1 cellular context compared by ENCODE assay signal in genomic region chr20:59032023-59032712, GRCh38.
A peak's percentile ranks its signal among the peaks of the same experiment; 100 is the strongest.
TF ChIP-seq lines count a peak whose summit lies in the region.

Gene ATP5F1E, minus strand, starts transcription at chr20:59032335. Its CDS starts 84 bp downstream, at chr20:59032251.

TF ChIP-seq in GM12878, 131 proteins besides CTCF, POLR2A, EP300 and RAD21 (continued from another document and continues in another):
- TF ChIP-seq STAT3 (IDR thresholded peaks at IDR 0.05; ENCODE audit: low read depth, low read length) = no peak
- TF ChIP-seq HCFC1 (IDR thresholded peaks at IDR 0.05; ENCODE audit: low read length) = peak; percentile 9; the same call in 1 of the 2 replicates
- no peak for TF ChIP-seq SRF (IDR thresholded peaks at IDR 0.05; ENCODE audit: low read depth in 2 of 2, low read length in 2 of 2)
- TF ChIP-seq CREM (IDR thresholded peaks at IDR 0.05; ENCODE audit: low read depth) = 0 out of 2 replicates have a peak, but pooled peaks have one; percentile 14
- TF ChIP-seq ZNF207 (IDR thresholded peaks at IDR 0.05; ENCODE audit: borderline replicate concordance) = no peak
- TF ChIP-seq CEBPB (IDR thresholded peaks at IDR 0.05; ENCODE audit: borderline replicate concordance in 1 of 2, low read depth in 2 of 2, low read length in 2 of 2) = no peak
- no peak for TF ChIP-seq NFIC (IDR thresholded peaks at IDR 0.05; ENCODE audit: low read depth, low read length)
- peak; percentile 88 for TF ChIP-seq CBFB (IDR thresholded peaks at IDR 0.05; ENCODE audit: low read depth)
- TF ChIP-seq BACH1 (IDR thresholded peaks at IDR 0.05; ENCODE audit: borderline replicate concordance) = peak; percentile 98; the same call in 1 of the 2 replicates
- TF ChIP-seq RFX5 (IDR thresholded peaks at IDR 0.05; ENCODE audit: low read depth, low read length) = peak; percentile 50; the same call in 1 of the 2 replicates
- TF ChIP-seq SMARCA5 (IDR thresholded peaks at IDR 0.05) = 0 out of 2 replicates have a peak, but pooled peaks have one; percentile 54
- TF ChIP-seq ZZZ3 (IDR thresholded peaks at IDR 0.05; ENCODE audit: control insufficient read depth, insufficient read length, low read depth) = no peak
- TF ChIP-seq TAF1 (IDR thresholded peaks at IDR 0.05; ENCODE audit: borderline replicate concordance, low read depth, low read length) = peak; percentile 58; the same call in 1 of the 2 replicates
- no peak for TF ChIP-seq TCF7 (IDR thresholded peaks at IDR 0.05; ENCODE audit: borderline replicate concordance)
- no peak for TF ChIP-seq RCOR1 (conservative IDR thresholded peaks at IDR 0.05; ENCODE audit: low read depth, low read length)
- no peak for TF ChIP-seq ELK1 (IDR thresholded peaks at IDR 0.05; ENCODE audit: low read depth, low read length)
- TF ChIP-seq SIX5 (IDR thresholded peaks at IDR 0.05; ENCODE audit: low read depth, low read length, severe bottlenecking) = peak; percentile 19
- no peak for TF ChIP-seq BCLAF1 (IDR thresholded peaks at IDR 0.05)
- no peak for TF ChIP-seq NFXL1 (IDR thresholded peaks at IDR 0.05; ENCODE audit: borderline replicate concordance)
- peak; percentile 86 for TF ChIP-seq LARP7 (IDR thresholded peaks at IDR 0.05)
- TF ChIP-seq IRF5 (IDR thresholded peaks at IDR 0.05; ENCODE audit: borderline replicate concordance) = no peak
- peak; percentile 36 for TF ChIP-seq MXI1 (IDR thresholded peaks at IDR 0.05; ENCODE audit: low read depth, low read length)
- TF ChIP-seq DPF2 (IDR thresholded peaks at IDR 0.05) = peak; percentile 96
- TF ChIP-seq PAX5 (IDR thresholded peaks at IDR 0.05; ENCODE audit: borderline replicate concordance, low read depth, low read length) = peak; percentile 20; the same call in 1 of the 2 replicates
- TF ChIP-seq ASH2L (IDR thresholded peaks at IDR 0.05; ENCODE audit: borderline replicate concordance, low read depth) = no peak; the same call in 1 of the 2 replicates
- peak; percentile 85; the same call in 1 of the 2 replicates for TF ChIP-seq CHD2 (IDR thresholded peaks at IDR 0.05; ENCODE audit: borderline replicate concordance, low read depth, low read length)
- no peak; the same call in 1 of the 2 replicates for TF ChIP-seq CREB1 (IDR thresholded peaks at IDR 0.05; ENCODE audit: low read depth)
- peak; percentile 89 for TF ChIP-seq SMAD5 (IDR thresholded peaks at IDR 0.05; ENCODE audit: low read depth)
- TF ChIP-seq MYC (IDR thresholded peaks at IDR 0.05; ENCODE audit: insufficient read depth, insufficient read length, insufficient replicate concordance, low read length, severe bottlenecking) = peak; percentile 54
- TF ChIP-seq IRF4 (IDR thresholded peaks at IDR 0.05; ENCODE audit: low read depth, low read length) = no peak
- no peak; the same call in 1 of the 2 replicates for TF ChIP-seq MTA3 (IDR thresholded peaks at IDR 0.05; ENCODE audit: borderline replicate concordance, low read length)
- no peak for TF ChIP-seq FOXK2 (IDR thresholded peaks at IDR 0.05)
- TF ChIP-seq TCF12 (IDR thresholded peaks at IDR 0.05; ENCODE audit: low read depth, low read length) = peak; percentile 57; the same call in 1 of the 2 replicates
- TF ChIP-seq EED (IDR thresholded peaks at IDR 0.05; ENCODE audit: low read depth) = peak; percentile 14
- TF ChIP-seq SKIL (IDR thresholded peaks at IDR 0.05; ENCODE audit: low read depth, poor library complexity, severe bottlenecking) = no peak
- TF ChIP-seq JUND (IDR thresholded peaks at IDR 0.05; ENCODE audit: low read depth, low read length) = no peak
- TF ChIP-seq NFYA (IDR thresholded peaks at IDR 0.05; ENCODE audit: borderline replicate concordance, low read depth, low read length) = no peak
- no peak for TF ChIP-seq TCF3 (IDR thresholded peaks at IDR 0.05; ENCODE audit: borderline replicate concordance, insufficient read depth, low read depth, low read length)
- TF ChIP-seq ATF3 (IDR thresholded peaks at IDR 0.05; ENCODE audit: borderline replicate concordance, extremely low read depth, low read depth, low read length) = no peak
- no peak for TF ChIP-seq CBX3 (IDR thresholded peaks at IDR 0.05; ENCODE audit: borderline replicate concordance, low read depth)
- no peak for TF ChIP-seq ZBED1 (IDR thresholded peaks at IDR 0.05; ENCODE audit: borderline replicate concordance)
- TF ChIP-seq RUNX3 (IDR thresholded peaks at IDR 0.05; ENCODE audit: low read length) = peak; percentile 84
- peak; percentile 94 for TF ChIP-seq POLR2AphosphoS5 (IDR thresholded peaks at IDR 0.05; ENCODE audit: low read length)
- 0 out of 2 replicates have a peak, but pooled peaks have one; percentile 35 for TF ChIP-seq ZNF217 (IDR thresholded peaks at IDR 0.05)
- no peak for TF ChIP-seq SMAD1 (IDR thresholded peaks at IDR 0.05; ENCODE audit: low read depth, partially characterized antibody)
- TF ChIP-seq KAT2A (conservative IDR thresholded peaks at IDR 0.05; ENCODE audit: control insufficient read depth, low read depth, low read length) = no peak
- peak; percentile 54 for TF ChIP-seq FOS (IDR thresholded peaks at IDR 0.05; ENCODE audit: borderline replicate concordance, extremely low read depth, insufficient read length)
- TF ChIP-seq ZNF687 (IDR thresholded peaks at IDR 0.05) = peak; percentile 95
- TF ChIP-seq MYB (IDR thresholded peaks at IDR 0.05; ENCODE audit: borderline replicate concordance, low read depth, low read length) = no peak
- 0 out of 2 replicates have a peak, but pooled peaks have one; percentile 25 for TF ChIP-seq NBN (IDR thresholded peaks at IDR 0.05)
- peak; percentile 40; the same call in 1 of the 2 replicates for TF ChIP-seq SPI1 (IDR thresholded peaks at IDR 0.05; ENCODE audit: borderline replicate concordance, insufficient read depth, low read depth, low read length)
- no peak for TF ChIP-seq CUX1 (IDR thresholded peaks at IDR 0.05; ENCODE audit: insufficient replicate concordance, low read depth, low read length)
- TF ChIP-seq CHD4 (IDR thresholded peaks at IDR 0.05) = no peak
